ENCODE assay signal across 20 cellular contexts in the genomic region with DNA sequence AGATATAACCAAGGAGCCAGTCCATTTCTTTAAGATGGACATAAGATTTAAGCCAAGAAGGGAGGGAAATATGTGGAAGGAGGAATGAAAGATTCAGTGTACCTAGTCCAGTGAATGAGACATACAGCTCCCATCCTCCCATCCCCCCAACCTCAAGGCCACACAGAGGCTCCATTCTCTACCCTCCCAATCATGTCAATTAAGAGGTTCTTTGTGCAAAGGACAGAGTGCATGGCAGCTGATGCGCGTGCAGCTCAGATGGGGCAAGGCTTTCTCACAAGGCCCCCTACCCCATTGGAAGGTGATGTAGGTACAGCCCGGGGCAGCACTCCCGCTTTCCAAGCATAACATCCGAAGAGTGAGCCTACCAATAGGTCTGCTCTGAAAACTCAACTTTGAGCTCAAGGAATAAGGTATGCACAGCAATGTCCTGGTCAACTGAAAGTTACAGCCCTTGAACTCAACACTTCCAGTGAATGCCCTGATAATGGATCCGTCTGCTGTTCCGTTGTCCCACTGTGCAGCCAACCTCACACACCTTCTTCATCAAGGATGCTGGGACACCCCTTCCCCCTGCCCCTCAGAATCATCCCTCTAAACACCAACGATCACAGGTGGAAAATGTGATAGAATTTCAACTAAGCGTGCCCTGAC.
"Had no signal": no experiment of that assay in that cellular context is flagged by ENCODE, and none has a peak within 500 bp of the region (broad histone marks: within the 10 kb centered on the region; RNA-seq: fewer than 3 reads in every experiment).

No MANE protein-coding gene starts in this region.

- FAIRE-seq: endometrium, small intestine had no signal

- ATAC-seq: activated CD4-positive, CD25-positive, alpha-beta regulatory T cell treated with anti-CD3 and anti-CD28 coated beads, Interleukin-2, amount 50 U/mL, for 24 hours; activated CD8-positive, alpha-beta T cell treated with anti-CD3 and anti-CD28 coated beads, Interleukin-2, amount 10 ng/mL, durations not matched to agents 7 days and 5 days; left ventricle myocardium superior; natural killer cell treated with Interleukin-12 subunit alpha and Interleukin-12 subunit beta and Interleukin-15 and Interleukin-18, amount 100 ng/mL, for 72 hours; sciatic nerve had no signal

- DNase-seq: activated CD4-positive, alpha-beta T cell treated with anti-CD3 and anti-CD28 coated beads, Interleukin-2, amount 10 ng/mL, durations not matched to agents 7 days and 5 days; activated CD8-positive, alpha-beta T cell treated with anti-CD3 and anti-CD28 coated beads, Interleukin-2, amount 10 ng/mL, durations not matched to agents 7 days and 5 days; activated gamma-delta T cell treated with Interleukin-2 at 50 U/mL for 16 hours; aorta; effector CD4-positive, alpha-beta T cell; erythroblast; foreskin fibroblast; left ventricle myocardium superior; mammary epithelial cell; midbrain; small intestine; stimulated activated CD4-positive, alpha-beta T cell treated with anti-CD3 and anti-CD28 coated beads, Interleukin-15, amount 100 ng/mL, for 24 hours; stimulated activated CD4-positive, alpha-beta T cell treated with anti-CD3 and anti-CD28 coated beads, Interleukin-2, amount 100 ng/mL, for 48 hours; stimulated activated naive CD4-positive, alpha-beta T cell treated with Interleukin-2 at 50 U/mL for 16 hours; T-helper 2 cell; tibial artery had no signal
